21 cellular contexts compared by ENCODE assay signal in genomic region chr10:81814842-81815241, GRCh38.
DNase-seq lines count a peak whose midpoint lies in the region; ATAC-seq and TF ChIP-seq lines count a peak whose summit lies in the region.
"Had no signal": no experiment of that assay in that cellular context is flagged by ENCODE, and none has a peak within 500 bp of the region (broad histone marks: within the 10 kb centered on the region; RNA-seq: fewer than 3 reads in every experiment).

No MANE protein-coding gene starts in this region.

- DNase-seq in Caki2 (ENCODE audit: low read depth) (peak; percentile 54), choroid plexus epithelial cell (ENCODE audit: low read depth) (peak; percentile 4), renal cortical epithelial cell (ENCODE audit: low read depth) (peak; percentile 0), NCI-H446 treated with DMSO at 0.1 percent for 48 hours (lab: John Stamatoyannopoulos, UW) (no peak), GDM1 (lab: John Stamatoyannopoulos, UW) (no peak)
- DNase-seq: 8988T; ACHN; AML-193; BE2C; Calu3; CD4-positive, alpha-beta T cell; CD8-positive, alpha-beta memory T cell; DMS53; DMS79 treated with DMSO at 0.1 percent for 48 hours; H9 had no signal

- peak; percentile 79 for ATAC-seq in GM18868 (IDR thresholded peaks at IDR 0.05; ENCODE audit: unreplicated experiment)
- ATAC-seq in GM19397 (IDR thresholded peaks at IDR 0.05; ENCODE audit: unreplicated experiment) = no peak
- ATAC-seq: A549, GM23338, HCT116 had no signal

- no peak overlapping the region for H3K4me3 ChIP-seq in choroid plexus epithelial cell (ENCODE audit: low read depth, low read length)
- H3K4me3 ChIP-seq: A549; BLaER1 treated with 17β-estradiol and CSF1 and Interleukin-3, amounts not matched to agents 10 nM and 100 nM; GM23338 had no signal

- in situ Hi-C loops in Caki2 (cut with HindIII; ENCODE audit: low pct_unique_long_range_greater_than_20kb, low sequenced_read_pairs) = no loop called here

- no peak for TF ChIP-seq CTCF in choroid plexus epithelial cell (conservative IDR thresholded peaks at IDR 0.05; ENCODE audit: low read depth, low read length)

Comparison
In these comparisons a context has a peak if more than half of its experiments do, and no peak if none do; other contexts are left out.
1. DNase-seq: peak in Caki2 (single experiment), choroid plexus epithelial cell (single experiment) and renal cortical epithelial cell (single experiment); none in NCI-H446 treated with DMSO at 0.1 percent for 48 hours (single experiment) and GDM1 (single experiment).